ENCODE assay signal across 8 cellular contexts in genomic region chr3:38579551-38580449, GRCh38.
DNase-seq lines count a peak whose midpoint lies in the region; ATAC-seq, FAIRE-seq and TF ChIP-seq lines count a peak whose summit lies in the region.

No MANE protein-coding gene starts in this region.

- WGBS in mesendoderm (ENCODE audit: extremely low coverage, insufficient coverage, low lambda C conversion rate) = no CpG with 5 or more reads among the region's 14 CpGs
- WGBS in esophagus squamous epithelium, 2 donors = 79 to 91% methylated on average over 6 to 10 of the region's 14 CpGs
- 50 to 62% (median 61%) methylated on average over 13 to 14 of the region's 14 CpGs for WGBS in small intestine, 3 donors

- H3K79me1 ChIP-seq in mesendoderm (ENCODE audit: low read length) = no peaks in the 10 kb centered on the region

- H3K36me3 ChIP-seq in H7 (replicated peaks; ENCODE audit: control insufficient read depth, insufficient read depth, low read length) (no peaks in the 10 kb centered on the region), mesendoderm (ENCODE audit: control insufficient read depth, insufficient read depth, low read length) (no peaks in the 10 kb centered on the region), esophagus squamous epithelium (no peaks in the 10 kb centered on the region), small intestine (ENCODE audit: control insufficient read depth in 2 of 2, insufficient read depth in 2 of 2, low read length in 2 of 2) (no peaks in the 10 kb centered on the region)

- H4K8ac ChIP-seq in mesendoderm (ENCODE audit: low read depth, low read length) = no peak overlapping the region

- no peak overlapping the region for H2BK15ac ChIP-seq in mesendoderm (replicated peaks; ENCODE audit: low read depth)

- no peak overlapping the region for H3K9ac ChIP-seq in mesendoderm (ENCODE audit: low read length)

- no peak overlapping the region for H3K4ac ChIP-seq in mesendoderm (ENCODE audit: low read depth, low read length)

- H3K9me3 ChIP-seq in esophagus squamous epithelium = no peaks in the 10 kb centered on the region
- no peaks in the 10 kb centered on the region for H3K9me3 ChIP-seq in small intestine (ENCODE audit: control insufficient read depth, low read depth)

- no peak overlapping the region for H3K23ac ChIP-seq in mesendoderm (ENCODE audit: low read length)

- H3K27me3 ChIP-seq in H7 (ENCODE audit: control insufficient read depth, insufficient read depth, low read length) = no peaks in the 10 kb centered on the region
- no peaks in the 10 kb centered on the region for H3K27me3 ChIP-seq in mesendoderm (ENCODE audit: insufficient read depth, low read length, poor library complexity)
- no peaks in the 10 kb centered on the region for H3K27me3 ChIP-seq in esophagus squamous epithelium
- no peaks in the 10 kb centered on the region for H3K27me3 ChIP-seq in small intestine (ENCODE audit: control insufficient read depth in 2 of 2, insufficient read depth in 2 of 2, low read length in 2 of 2)

- H2BK120ac ChIP-seq in mesendoderm (ENCODE audit: low read depth, low read length) = no peak overlapping the region

- no peak overlapping the region for H2BK5ac ChIP-seq in mesendoderm (ENCODE audit: low read length)

- TF ChIP-seq CTCF in GM10266 (IDR thresholded peaks at IDR 0.05; ENCODE audit: control insufficient read depth, insufficient read depth, low read depth, missing control alignments) (no peak), esophagus squamous epithelium (IDR thresholded peaks at IDR 0.05) (no peak)

- H3K4me3 ChIP-seq in H7 (ENCODE audit: insufficient read depth, low read depth, low read length) (no peak overlapping the region), mesendoderm (ENCODE audit: low read length) (no peak overlapping the region), esophagus squamous epithelium (no peak overlapping the region), small intestine (ENCODE audit: low read depth in 1 of 2, low read length in 2 of 2) (no peak overlapping the region)

- ATAC-seq in GM21723 (IDR thresholded peaks at IDR 0.05; ENCODE audit: unreplicated experiment) = no peak

- H3K4me2 ChIP-seq in mesendoderm (ENCODE audit: low read length) = no peak overlapping the region

- H2AK5ac ChIP-seq in mesendoderm (ENCODE audit: low read length) = no peak overlapping the region

- no peak for FAIRE-seq in small intestine (lab: Jason Lieb, UNC)

- peak; percentile 59 for DNase-seq in GM10266 (ENCODE audit: extremely low spot score)
- DNase-seq in H7 = peak; percentile 8
- peak; percentile 58 for DNase-seq in RPMI7951 (ENCODE audit: low read depth)
- peak; percentile 76 for DNase-seq in mesendoderm
- DNase-seq in esophagus squamous epithelium (lab: John Stamatoyannopoulos, UW) = no peak
- no peak for DNase-seq in small intestine
- no peak for DNase-seq in NCI-H1092 (lab: John Stamatoyannopoulos, UW)

- no peaks in the 10 kb centered on the region for H3K79me2 ChIP-seq in mesendoderm (ENCODE audit: control insufficient read depth, insufficient read depth, low read length)

- H3K18ac ChIP-seq in mesendoderm (ENCODE audit: low read length) = no peak overlapping the region

- no peaks in the 10 kb centered on the region for H3K4me1 ChIP-seq in mesendoderm (ENCODE audit: control insufficient read depth, low read depth, low read length)
- H3K4me1 ChIP-seq in esophagus squamous epithelium = no peaks in the 10 kb centered on the region
- H3K4me1 ChIP-seq in small intestine (ENCODE audit: control insufficient read depth in 2 of 2, insufficient read depth in 1 of 2, low read depth in 1 of 2, low read length in 1 of 2) = no peaks in the 10 kb centered on the region

- TF ChIP-seq POLR2A in esophagus squamous epithelium (IDR thresholded peaks at IDR 0.05) = no peak

- no peak overlapping the region for H3K56ac ChIP-seq in mesendoderm (ENCODE audit: low read length)

- H4K5ac ChIP-seq in mesendoderm (ENCODE audit: low read length) = no peak overlapping the region

- H3K27ac ChIP-seq in mesendoderm (ENCODE audit: low read depth, low read length) (no peak overlapping the region), esophagus squamous epithelium (no peak overlapping the region), small intestine (ENCODE audit: low read depth in 1 of 2, low read length in 1 of 2) (no peak overlapping the region)

- intact Hi-C loops in esophagus squamous epithelium (cut with DNase I) = no loop called here

Comparison
In these comparisons a context has a peak if more than half of its experiments do, and no peak if none do; other contexts are left out.
1. DNase-seq: peak in GM10266 (single experiment), H7 (single experiment), RPMI7951 (single experiment) and mesendoderm (single experiment); none in esophagus squamous epithelium (single experiment), small intestine (single experiment) and NCI-H1092 (single experiment).